29 cellular contexts compared by ENCODE assay signal in genomic region chr12:108181095-108181454, GRCh38. TPM values are rescaled to one million over a fixed set of nuclear protein-coding genes. Genes with fewer than 3 reads are reported as not detected.
"Had no signal": no experiment of that assay in that cellular context is flagged by ENCODE, and none has a peak within 500 bp of the region (broad histone marks: within the 10 kb centered on the region; RNA-seq: fewer than 3 reads in every experiment).

No MANE protein-coding gene starts in this region.

- DNase-seq: colonic mucosa; effector CD8-positive, alpha-beta T cell; endodermal cell; foreskin keratinocyte; glutamatergic neuron; immature natural killer cell; islet precursor cell; kidney glomerular epithelial cell; left colon; left ventricle myocardium superior; lower lobe of right lung; naive thymus-derived CD8-positive, alpha-beta T cell; nephron progenitor cell; right cardiac atrium; sigmoid colon; stimulated activated CD4-positive, alpha-beta T cell treated with anti-CD3 and anti-CD28 coated beads, Interleukin-2, amount 100 ng/mL, for 24 hours; stimulated activated CD4-positive, alpha-beta T cell treated with anti-CD3 and anti-CD28 coated beads, Interleukin-4, amount 100 ng/mL, for 24 hours; stimulated activated naive CD8-positive, alpha-beta T cell treated with anti-CD3 and anti-CD28 coated beads, Interleukin-15, Interleukin-2, amounts not matched to agents 100 U/mL and 50 U/mL, for 24 hours; substantia nigra; testis; upper lobe of left lung had no signal

- H3K27ac ChIP-seq: colonic mucosa, epithelial cell of prostate, foreskin keratinocyte, lower lobe of right lung, prostate gland, testis, tibial nerve, upper lobe of left lung, vagina had no signal

- ATAC-seq: esophagus mucosa; foreskin keratinocyte; left colon; left ventricle myocardium superior; lower lobe of right lung; naive thymus-derived CD8-positive, alpha-beta T cell; right cardiac atrium; stimulated activated naive CD8-positive, alpha-beta T cell treated with anti-CD3 and anti-CD28 coated beads, Interleukin-15, Interleukin-2, amounts not matched to agents 100 U/mL and 50 U/mL, for 24 hours had no signal

RNA-seq across cellular contexts. Expression of gene WSCD2, which starts 52.0 kb away (rescaled TPM):
- total RNA-seq: fibroblast of lung; foreskin keratinocyte; myocyte; naive thymus-derived CD8-positive, alpha-beta T cell; renal cortical epithelial cell had no signal
